9 cellular contexts compared by ENCODE assay signal in the genomic region with DNA sequence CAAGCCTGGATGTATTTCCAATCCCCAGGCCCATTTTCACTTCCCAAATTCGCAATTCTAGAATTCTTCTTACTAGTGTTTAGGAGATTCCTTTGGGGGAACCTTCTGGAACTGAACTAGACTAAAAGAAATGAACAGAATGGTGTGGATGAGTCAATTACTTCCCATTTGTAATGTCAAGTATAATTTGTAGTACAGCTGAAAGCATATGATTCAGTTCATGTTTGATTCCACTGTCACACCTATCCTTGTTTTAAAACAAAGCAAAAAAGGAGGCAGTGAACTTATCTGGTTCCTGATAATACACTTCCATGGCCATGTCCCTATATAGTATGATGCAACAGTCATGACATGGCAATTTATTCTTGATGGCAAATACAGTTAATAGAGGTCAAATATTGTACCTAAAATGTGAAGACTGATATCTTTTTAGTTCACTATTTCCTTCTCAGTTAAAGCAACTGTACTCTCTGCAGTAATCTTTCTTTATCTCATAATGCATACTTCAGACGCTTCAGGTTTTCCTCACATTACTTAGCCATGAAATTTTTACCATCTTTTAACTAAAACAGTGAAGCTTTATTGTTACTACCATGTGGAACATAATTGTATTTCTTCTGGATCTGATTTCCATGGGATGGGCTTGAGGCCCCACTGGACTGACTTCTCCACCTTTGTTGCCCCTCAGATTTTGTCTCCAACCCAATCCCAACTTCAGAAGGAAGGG. TPM values are rescaled to one million over a fixed set of nuclear protein-coding genes. Genes with fewer than 3 reads are reported as not detected.
DNase-seq lines count a peak whose midpoint lies in the region; ATAC-seq and TF ChIP-seq lines count a peak whose summit lies in the region.
"Had no signal": no experiment of that assay in that cellular context is flagged by ENCODE, and none has a peak within 500 bp of the region (broad histone marks: within the 10 kb centered on the region; RNA-seq: fewer than 3 reads in every experiment).

No MANE protein-coding gene starts in this region.

- H3K27ac ChIP-seq in GM23338 (ENCODE audit: low read depth) (no peak overlapping the region), SK-N-MC (peak overlapping the region; percentile 60), esophagus squamous epithelium (peak overlapping the region; percentile 35 to 87 (median 78))

- H3K9ac ChIP-seq in SK-N-MC (ENCODE audit: insufficient read length): peak overlapping the region; percentile 79

- H3K27ac Mint-ChIP-seq in GM23338: peak overlapping the region; percentile 93

- H3K4me1 ChIP-seq in GM23338 (ENCODE audit: insufficient read depth) (peaks cover 24% of the 10 kb centered on the region), esophagus squamous epithelium (peaks cover 5 to 73% (median 22%) of the 10 kb centered on the region in 3 donors)

- DNase-seq in GM23338 (ENCODE audit: low spot score) (no peak), SK-N-MC (ENCODE audit: low read depth, low spot score) (no peak), esophagus squamous epithelium (lab: John Stamatoyannopoulos, UW) (no peak), retinal pigment epithelial cell (ENCODE audit: low read depth) (no peak), AG08395 (ENCODE audit: low spot score) (no peak), RKO (ENCODE audit: low spot score) (no peak), sciatic nerve (ENCODE audit: low spot score) (no peak), UCSD-AML1 (lab: John Stamatoyannopoulos, UW; ENCODE audit: unreplicated experiment) (no peak)
- DNase-seq: activated CD4-positive, alpha-beta T cell treated with anti-CD3 and anti-CD28 coated beads for 1 hour had no signal

- no peak overlapping the region for H2AFZ ChIP-seq in GM23338

- 78 to 80% methylated on average over 2 of the region's 2 CpGs for WGBS in esophagus squamous epithelium, 2 donors

- intact Hi-C loops in esophagus squamous epithelium (cut with DNase I) (no loop called here), sciatic nerve (cut with DNase I) (no loop called here)

- H3K36me3 ChIP-seq in GM23338 (ENCODE audit: insufficient read depth) (peaks cover 49% of the 10 kb centered on the region), SK-N-MC (ENCODE audit: insufficient read depth, low read length) (peaks cover 58% of the 10 kb centered on the region), esophagus squamous epithelium (peaks cover 0 to 54% (median 0%) of the 10 kb centered on the region in 3 donors)

- H3K27me3 ChIP-seq in GM23338 (ENCODE audit: insufficient read depth) (no peaks in the 10 kb centered on the region), esophagus squamous epithelium (no peaks in the 10 kb centered on the region)

- H3K9me3 Mint-ChIP-seq in GM23338: no peaks in the 10 kb centered on the region; the same call in 2 of the 3 replicates

- ATAC-seq in GM23338 (no peak), sciatic nerve (no peak)

- H3K9me2 ChIP-seq in GM23338 (ENCODE audit: insufficient read depth): no peaks in the 10 kb centered on the region

- H3K27me3 Mint-ChIP-seq in GM23338 (ENCODE audit: insufficient read depth, low read depth, poor library complexity): peaks cover 12% of the 10 kb centered on the region

- peak overlapping the region; percentile 99 for H3K4me2 ChIP-seq in GM23338

- peaks cover 6% of the 10 kb centered on the region; the same call in 1 of the 2 replicates for H3F3A ChIP-seq in GM23338 (replicated peaks; ENCODE audit: low read depth)

- peaks cover 13% of the 10 kb centered on the region for H4K20me1 ChIP-seq in GM23338 (replicated peaks; ENCODE audit: insufficient read depth)

- H3K4me3 ChIP-seq in GM23338 (peak overlapping the region; percentile 99), SK-N-MC (peak overlapping the region; percentile 99), esophagus squamous epithelium (peak overlapping the region; percentile 76 to 88 (median 84)), retinal pigment epithelial cell (ENCODE audit: low read length) (peak overlapping the region; percentile 80)

- H3K4me3 Mint-ChIP-seq in GM23338: peak overlapping the region; percentile 99

- H3K4me1 Mint-ChIP-seq in GM23338: peaks cover 44% of the 10 kb centered on the region

- H3K36me3 Mint-ChIP-seq in GM23338 (ENCODE audit: low read depth): peaks cover 60% of the 10 kb centered on the region

- TF ChIP-seq CTCF in GM23338 (conservative IDR thresholded peaks at IDR 0.05; ENCODE audit: low read depth in 2 of 2): no peak
- TF ChIP-seq CTCF in esophagus squamous epithelium (IDR thresholded peaks at IDR 0.05): no peak
- no peak for TF ChIP-seq CTCF in retinal pigment epithelial cell (conservative IDR thresholded peaks at IDR 0.05; ENCODE audit: low read depth, low read length)

- H3K9me3 ChIP-seq in SK-N-MC (ENCODE audit: low read depth, low read length) (no peaks in the 10 kb centered on the region), esophagus squamous epithelium (no peaks in the 10 kb centered on the region)

- peaks cover 54% of the 10 kb centered on the region for H3K79me2 ChIP-seq in GM23338 (replicated peaks; ENCODE audit: insufficient read depth)

- no peak for TF ChIP-seq POLR2A in esophagus squamous epithelium (IDR thresholded peaks at IDR 0.05)

TF ChIP-seq in GM23338, 12 proteins besides CTCF, POLR2A, EP300 and RAD21:
- TF ChIP-seq POLR2AphosphoS5 (IDR thresholded peaks at IDR 0.05; ENCODE audit: low read depth): no peak

RNA-seq across cellular contexts. Expression of a gene that starts 1.9 kb away (rescaled TPM):
- 536 and 559 TPM in 2 replicates for total RNA-seq in GM23338 (2014; rRNA removed; shearing (Covaris generic))
- 276 and 315 TPM in 2 replicates for polyA plus RNA-seq in GM23338 (2016; fragmentation: Nextera tagmentation; extraction: Ambion mirVana)
- total RNA-seq in esophagus squamous epithelium (100 to 1,000 TPM; 108 to 223 (median 142) TPM), sciatic nerve (78.4 TPM)

RNA-seq across cellular contexts. Expression of a gene that starts 13.1 kb away (rescaled TPM):
- 41.1 and 48.0 TPM in 2 replicates for total RNA-seq in GM23338 (2014; rRNA removed; shearing (Covaris generic))
- polyA plus RNA-seq in GM23338 (2016; fragmentation: Nextera tagmentation; extraction: Ambion mirVana): 14.7 and 15.1 TPM in 2 replicates
- total RNA-seq in esophagus squamous epithelium: 10 to 100 TPM; 10.5 to 25.7 (median 12.5) TPM
- 59.0 TPM for total RNA-seq in sciatic nerve
